Comparison of ENCODE assay signal across 10 cellular contexts in genomic region chr14:37709419-37710195, GRCh38.
DNase-seq lines count a peak whose midpoint lies in the region; ATAC-seq, FAIRE-seq and TF ChIP-seq lines count a peak whose summit lies in the region.
"Had no signal": no experiment of that assay in that cellular context is flagged by ENCODE, and none has a peak within 500 bp of the region (broad histone marks: within the 10 kb centered on the region; RNA-seq: fewer than 3 reads in every experiment).

No MANE protein-coding gene starts in this region.

- DNase-seq in AG10803 (ENCODE audit: low read depth) (peak; percentile 28), HFFc6 (peak; percentile 28), GM20000 (ENCODE audit: low spot score) (no peak)
- DNase-seq in activated effector memory CD4-positive, alpha-beta T cell treated with anti-CD3 and anti-CD28 coated beads, Interleukin-2, amount 50 U/mL, for 16 hours: no peak

- ATAC-seq in HG03442 (IDR thresholded peaks at IDR 0.05; ENCODE audit: unreplicated experiment) (no peak), HG03159 (IDR thresholded peaks at IDR 0.05; ENCODE audit: unreplicated experiment) (no peak)

- H3K4me1 Mint-ChIP-seq in HFFc6 (ENCODE audit: low read depth): peaks cover 64% of the 10 kb centered on the region
- H3K4me1 Mint-ChIP-seq: activated naive CD4-positive, alpha-beta T cell treated with anti-CD3 and anti-CD28 coated beads, Interleukin-2, amount 50 U/mL, for 24 hours had no signal

- no peak overlapping the region for H3K4me3 ChIP-seq in AG10803 (ENCODE audit: low read length)
- H3K4me3 ChIP-seq: lung had no signal

- H3K9me3 Mint-ChIP-seq in HFFc6: no peaks in the 10 kb centered on the region
- H3K9me3 Mint-ChIP-seq: activated naive CD4-positive, alpha-beta T cell treated with anti-CD3 and anti-CD28 coated beads, Interleukin-2, amount 50 U/mL, for 24 hours had no signal

- H3K27me3 Mint-ChIP-seq in HFFc6 (ENCODE audit: insufficient read depth): no peaks in the 10 kb centered on the region
- H3K27me3 Mint-ChIP-seq: activated naive CD4-positive, alpha-beta T cell treated with anti-CD3 and anti-CD28 coated beads, Interleukin-2, amount 50 U/mL, for 24 hours had no signal

- H3K27ac ChIP-seq in VCaP: peak overlapping the region; percentile 54; the same call in 1 of the 2 replicates

- FAIRE-seq in islet of Langerhans (lab: Jason Lieb, UNC): peak; percentile 70

- peak overlapping the region; percentile 72; the same call in 1 of the 2 replicates for H3K27ac Mint-ChIP-seq in HFFc6
- H3K27ac Mint-ChIP-seq: activated naive CD4-positive, alpha-beta T cell treated with anti-CD3 and anti-CD28 coated beads, Interleukin-2, amount 50 U/mL, for 24 hours had no signal

- TF ChIP-seq CTCF in AG10803 (conservative IDR thresholded peaks at IDR 0.05; ENCODE audit: low read length) (peak; percentile 72), HFFc6 (IDR thresholded peaks at IDR 0.05) (peak; percentile 83), VCaP (conservative IDR thresholded peaks at IDR 0.05) (peak; percentile 80), GM20000 (IDR thresholded peaks at IDR 0.05; ENCODE audit: extremely low read depth, missing control alignments) (no peak)

- no peak overlapping the region for H3K4me3 Mint-ChIP-seq in HFFc6
- H3K4me3 Mint-ChIP-seq: activated naive CD4-positive, alpha-beta T cell treated with anti-CD3 and anti-CD28 coated beads, Interleukin-2, amount 50 U/mL, for 24 hours had no signal

- no peaks in the 10 kb centered on the region for H3K36me3 Mint-ChIP-seq in HFFc6 (ENCODE audit: low read depth)
- H3K36me3 Mint-ChIP-seq: activated naive CD4-positive, alpha-beta T cell treated with anti-CD3 and anti-CD28 coated beads, Interleukin-2, amount 50 U/mL, for 24 hours had no signal

Comparison
In these comparisons a context has a peak if more than half of its experiments do, and no peak if none do; other contexts are left out.
1. DNase-seq: peak in AG10803 (single experiment) and HFFc6 (single experiment); none in activated effector memory CD4-positive, alpha-beta T cell treated with anti-CD3 and anti-CD28 coated beads, Interleukin-2, amount 50 U/mL, for 16 hours (single experiment) and GM20000 (single experiment).